ENCODE assay signal across 15 cellular contexts in the genomic region with DNA sequence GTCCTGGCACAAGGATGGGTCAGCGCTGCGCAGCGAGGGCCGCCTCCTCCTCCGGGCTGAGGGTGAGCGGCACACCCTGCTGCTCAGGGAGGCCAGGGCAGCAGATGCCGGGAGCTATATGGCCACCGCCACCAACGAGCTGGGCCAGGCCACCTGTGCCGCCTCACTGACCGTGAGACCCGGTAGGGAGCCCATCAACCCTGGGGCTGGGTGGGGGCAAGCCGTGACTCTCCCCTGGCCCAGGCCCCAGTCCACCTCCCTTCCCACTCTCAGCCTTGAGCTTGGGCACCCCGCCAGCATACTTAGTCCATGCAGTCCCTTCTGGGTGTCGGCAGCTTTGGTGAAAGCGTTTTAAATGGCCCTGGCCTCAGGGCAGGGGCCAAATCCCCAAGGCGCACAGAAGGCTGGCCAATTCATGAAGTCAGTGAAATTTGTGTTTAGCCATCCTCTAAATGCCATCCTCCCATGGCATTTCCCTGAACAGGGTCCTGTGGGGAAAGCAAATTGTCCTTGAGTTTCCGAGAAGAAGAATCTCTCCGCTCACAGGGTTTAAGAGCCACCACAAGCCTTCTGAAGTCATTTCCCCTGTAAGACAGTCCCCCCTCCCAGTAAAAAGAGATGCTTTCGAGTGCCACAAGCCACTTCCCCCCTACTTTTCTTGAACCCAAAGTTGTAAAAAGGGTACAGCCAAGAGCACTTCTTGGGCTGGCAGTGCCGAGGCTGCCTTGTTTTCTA. TPM values are rescaled to one million over a fixed set of nuclear protein-coding genes. Genes with fewer than 3 reads are reported as not detected.
DNase-seq lines count a peak whose midpoint lies in the region; ATAC-seq, FAIRE-seq and TF ChIP-seq lines count a peak whose summit lies in the region.
"Had no signal": no experiment of that assay in that cellular context is flagged by ENCODE, and none has a peak within 500 bp of the region (broad histone marks: within the 10 kb centered on the region; RNA-seq: fewer than 3 reads in every experiment).

No MANE protein-coding gene starts in this region.

- H3K27me3 ChIP-seq in Peyer's patch: peaks cover 0 to 13% of the 10 kb centered on the region in 2 donors
- no peaks in the 10 kb centered on the region for H3K27me3 ChIP-seq in ovary

- H3K27me3 Mint-ChIP-seq in activated T-cell treated with anti-CD3 and anti-CD28 coated beads, Interleukin-2, amount 50 U/mL, for 24 hours: peaks cover 14% of the 10 kb centered on the region

- CTCF ChIA-PET in A549 (lab: Yijun Ruan, JAX): interaction anchor here (1.2 to 89.4 kb wide), 4 partner anchors 10 to 54 kb away, joined by 3 to 3291 read pairs (median 3); partner anchors contain the start of genes ASIC4, CHPF, GMPPA and SPEG

- no peaks in the 10 kb centered on the region for H3K36me3 ChIP-seq in Peyer's patch
- no peaks in the 10 kb centered on the region for H3K36me3 ChIP-seq in ovary
- H3K36me3 ChIP-seq: spleen had no signal

- no peak overlapping the region for H3K4me2 ChIP-seq in A549

- H3K9me3 ChIP-seq in A549 (no peaks in the 10 kb centered on the region), Peyer's patch (peaks cover 0 to 5% (median 0%) of the 10 kb centered on the region in 4 donors), ovary (no peaks in the 10 kb centered on the region)
- H3K9me3 ChIP-seq: spleen had no signal

- intact Hi-C loops in ovary (cut with DNase I): no loop called here

- H3K4me1 Mint-ChIP-seq in activated T-cell treated with anti-CD3 and anti-CD28 coated beads, Interleukin-2, amount 50 U/mL, for 24 hours (ENCODE audit: low read depth): peaks cover 7% of the 10 kb centered on the region
- H3K4me1 Mint-ChIP-seq: memory B cell had no signal

- no peak overlapping the region for H3K27ac Mint-ChIP-seq in activated T-cell treated with anti-CD3 and anti-CD28 coated beads, Interleukin-2, amount 50 U/mL, for 24 hours
- H3K27ac Mint-ChIP-seq: memory B cell had no signal

- TF ChIP-seq CTCF in A549 (IDR thresholded peaks at IDR 0.05): no peak
- TF ChIP-seq CTCF in Peyer's patch (IDR thresholded peaks at IDR 0.05): no peak
- TF ChIP-seq CTCF in fibroblast of the aortic adventitia (IDR thresholded peaks at IDR 0.05; ENCODE audit: insufficient read depth, low read length): no peak
- TF ChIP-seq CTCF in ovary (IDR thresholded peaks at IDR 0.05): no peak

- POLR2A ChIA-PET in A549 (lab: Yijun Ruan, JAX): no interaction called here

- H3K27ac ChIP-seq in A549 (peak overlapping the region; percentile 75 to 83; a peak in 5 of 6 replicates), Peyer's patch (peak overlapping the region in 3 of 4 donors; percentile 17 to 87 (median 57)), ovary (peak overlapping the region in 1 of 2 donors; percentile 21)
- H3K27ac ChIP-seq: spleen had no signal

- H3K4me1 ChIP-seq in A549 (peaks cover 27% of the 10 kb centered on the region), Peyer's patch (peaks cover 0 to 11% (median 0%) of the 10 kb centered on the region in 4 donors), ovary (ENCODE audit: insufficient read depth) (peaks cover 14% of the 10 kb centered on the region)

- ATAC-seq in A549: no peak
- ATAC-seq in HG02973 (IDR thresholded peaks at IDR 0.05; ENCODE audit: unreplicated experiment): no peak

- TF ChIP-seq EP300 in A549 (IDR thresholded peaks at IDR 0.05) (no peak), ovary (IDR thresholded peaks at IDR 0.05) (peak; percentile 29)

- no peak for FAIRE-seq in A549 (lab: Jason Lieb, UNC)
- FAIRE-seq: H1 had no signal

- no peaks in the 10 kb centered on the region for H3K36me3 Mint-ChIP-seq in activated T-cell treated with anti-CD3 and anti-CD28 coated beads, Interleukin-2, amount 50 U/mL, for 24 hours (ENCODE audit: low read depth)
- H3K36me3 Mint-ChIP-seq: memory B cell had no signal

- H3K9me3 Mint-ChIP-seq in activated T-cell treated with anti-CD3 and anti-CD28 coated beads, Interleukin-2, amount 50 U/mL, for 24 hours: no peaks in the 10 kb centered on the region
- H3K9me3 Mint-ChIP-seq: memory B cell had no signal

- TF ChIP-seq RAD21 in A549 (conservative IDR thresholded peaks at IDR 0.05 in 1 of 2, IDR thresholded peaks at IDR 0.05 in 1 of 2): no peak

- no peak overlapping the region for H3K4me3 Mint-ChIP-seq in activated T-cell treated with anti-CD3 and anti-CD28 coated beads, Interleukin-2, amount 50 U/mL, for 24 hours
- H3K4me3 Mint-ChIP-seq: memory B cell had no signal

- DNase-seq in A549 (ENCODE audit: low read depth in 1 of 2, low spot score in 1 of 2): no peak
- DNase-seq in Peyer's patch: no peak
- peak; percentile 26 for DNase-seq in fibroblast of the aortic adventitia (ENCODE audit: low read depth)
- peak; percentile 10 to 69 (median 58) for DNase-seq in ovary
- DNase-seq in KG1 (lab: John Stamatoyannopoulos, UW): no peak
- no peak for DNase-seq in activated T-cell treated with anti-CD3 and anti-CD28 coated beads, Interleukin-2, amount 50 U/mL, for 24 hours
- no peak for DNase-seq in GDM1 (lab: John Stamatoyannopoulos, UW)
- DNase-seq: NCI-H1048; NK-92 treated with Interleukin-12 subunit alpha and Interleukin-12 subunit beta, amount 100 ng/mL, for 24 hours; spleen had no signal

- WGBS in A549 (ENCODE audit: missing lambda C conversion rate): 87% methylated on average over 10 of the region's 21 CpGs
- WGBS in ovary, 3 donors: 64 to 74% (median 71%) methylated on average over 15 to 21 of the region's 21 CpGs

- no peak overlapping the region for H3K4me3 ChIP-seq in A549
- H3K4me3 ChIP-seq in Peyer's patch: no peak overlapping the region
- H3K4me3 ChIP-seq in fibroblast of the aortic adventitia (ENCODE audit: low read depth, low read length): no peak overlapping the region
- H3K4me3 ChIP-seq in ovary: no peak overlapping the region
- H3K4me3 ChIP-seq: spleen had no signal

- TF ChIP-seq POLR2A in A549 (IDR thresholded peaks at IDR 0.05; ENCODE audit: low read length): no peak
- TF ChIP-seq POLR2A in Peyer's patch (IDR thresholded peaks at IDR 0.05): no peak
- TF ChIP-seq POLR2A in ovary (IDR thresholded peaks at IDR 0.05): no peak

TF ChIP-seq in A549, 52 proteins besides CTCF, POLR2A, EP300 and RAD21 (continues in another document):
- TF ChIP-seq HOXA7 (CRISPR knock-in tag; IDR thresholded peaks at IDR 0.05): no peak
- TF ChIP-seq REST (IDR thresholded peaks at IDR 0.05): no peak

RNA-seq across cellular contexts. Expression of gene SPEG, which starts 17.1 kb away (rescaled TPM):
- polyA plus RNA-seq in A549 (2011; rRNA removed) (2.3 TPM in 2 replicates), A549 (2017; fragmentation: RNase III; extraction: RNeasy Plus Mini Kit Qiagen cat#74134 plus additional on column Dnase treatment) (9.3 to 13.0 TPM (median 11.5 TPM) in 3 replicates), ovary (10 to 100 TPM in 1 of 2 donors, 1 to 10 TPM in 1; 9.9 to 31.4 TPM)
- polyA plus RNA-seq in A549 (2012; cell fraction: cytosol; rRNA removed): 5.8 and 7.2 TPM in 2 replicates
- polyA plus RNA-seq in A549 (2012; cell fraction: nucleus; rRNA removed): 25.9 and 31.3 TPM in 2 replicates
- polyA minus RNA-seq in A549 (2011; rRNA and poly(A)+ RNA removed): 3.1 and 6.2 TPM in 2 replicates
- total RNA-seq in Peyer's patch (10 to 100 TPM in 2 of 4 donors, 1 to 10 TPM in 2; 3.2 to 49.5 (median 10.2) TPM), fibroblast of the aortic adventitia (ENCODE audit: low replicate concordance) (22.7 and 36.1 TPM in 2 replicates), ovary (10 to 100 TPM; 13.9 to 79.7 (median 29.6) TPM)

RNA-seq across cellular contexts. Expression of gene DES, which starts 33.6 kb away (rescaled TPM):
- polyA plus RNA-seq in A549 (2011; rRNA removed) (0.06 and 0.20 TPM in 2 replicates), A549 (2017; fragmentation: RNase III; extraction: RNeasy Plus Mini Kit Qiagen cat#74134 plus additional on column Dnase treatment) (0.09 TPM in 1 of 3 replicates, not detected in the others), ovary (100 to 1,000 TPM; 149 to 642 TPM)
- 0.01 and 0.10 TPM in 2 replicates for polyA plus RNA-seq in A549 (2012; cell fraction: cytosol; rRNA removed)
- polyA plus RNA-seq in A549 (2012; cell fraction: nucleus; rRNA removed): 0.04 TPM in 1 of 2 replicates, not detected in the other
- 0.21 TPM in 1 of 2 replicates, not detected in the other for polyA minus RNA-seq in A549 (2011; rRNA and poly(A)+ RNA removed)
- total RNA-seq in Peyer's patch (100 to 1,000 TPM in 2 of 4 donors, 10 to 100 TPM in 2; 82.0 to 574 (median 112) TPM), fibroblast of the aortic adventitia (ENCODE audit: low replicate concordance) (3.3 and 4.7 TPM in 2 replicates), ovary (1,000 to 10,000 TPM in 1 of 7 donors, 100 to 1,000 TPM in 4, 10 to 100 TPM in 2; 86.5 to 1,061 (median 184) TPM)
- total RNA-seq: glomerular endothelial cell; T-helper 2 cell treated with Interferon-gamma antibody and Interleukin-4, amounts not matched to agents 100 ng/mL and 5 ng/mL, for 36 hours had no signal

RNA-seq across cellular contexts. Expression of gene GMPPA, which starts 46.9 kb away (rescaled TPM):
- polyA plus RNA-seq in A549 (2011; rRNA removed): 46.2 and 55.3 TPM in 2 replicates
- 55.6 and 70.3 TPM in 2 replicates for polyA plus RNA-seq in A549 (2012; cell fraction: cytosol; rRNA removed)
- polyA plus RNA-seq in A549 (2012; cell fraction: nucleus; rRNA removed): 113 and 115 TPM in 2 replicates
- 31.3 to 38.4 TPM (median 36.2 TPM) in 3 replicates for polyA plus RNA-seq in A549 (2017; fragmentation: RNase III; extraction: RNeasy Plus Mini Kit Qiagen cat#74134 plus additional on column Dnase treatment)
- 63.6 and 92.8 TPM in 2 replicates for polyA minus RNA-seq in A549 (2011; rRNA and poly(A)+ RNA removed)
- total RNA-seq in Peyer's patch: 10 to 100 TPM; 35.0 to 69.6 (median 38.9) TPM
- 16.6 and 66.3 TPM in 2 replicates for total RNA-seq in fibroblast of the aortic adventitia (ENCODE audit: low replicate concordance)
- 10 to 100 TPM; 14.2 to 35.7 (median 23.7) TPM for total RNA-seq in ovary
- 10 to 100 TPM; 20.0 to 33.7 TPM for polyA plus RNA-seq in ovary

Comparison
In these comparisons a context has a peak if more than half of its experiments do, and no peak if none do; other contexts are left out.
1. DNase-seq: peak in fibroblast of the aortic adventitia (single experiment) and ovary (5 of 5); none in A549 (0 of 2), Peyer's patch (0 of 3), KG1 (single experiment), activated T-cell treated with anti-CD3 and anti-CD28 coated beads, Interleukin-2, amount 50 U/mL, for 24 hours (single experiment) and GDM1 (single experiment).
2. RNA of gene DES, which starts 33.6 kb away (total RNA-seq): 86.5 to 1,061 TPM in ovary and 82.0 to 574 TPM in Peyer's patch; 3.3 to 4.7 TPM in fibroblast of the aortic adventitia; every median in the first group is over 10 times any median in the second.